In the genomic region with DNA sequence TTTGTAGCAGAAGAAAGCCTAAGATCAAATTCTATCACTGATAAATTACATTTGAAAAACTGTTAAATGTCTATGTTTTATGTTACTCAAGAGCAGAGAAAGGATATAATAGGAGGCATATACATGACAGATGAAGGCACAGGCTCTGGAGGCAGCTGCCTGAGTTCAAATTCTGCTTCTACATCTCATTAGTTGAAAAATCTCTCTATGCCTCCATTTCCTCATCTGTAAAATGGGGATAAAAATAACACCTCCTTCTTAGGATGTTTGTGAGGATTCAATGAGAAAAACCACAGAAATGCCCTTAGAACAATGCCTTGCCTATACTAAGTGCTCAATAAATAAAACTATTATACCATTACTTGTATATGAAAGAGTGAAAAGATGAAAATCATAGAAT, we compare ENCODE assay signal across 7 cellular contexts. TPM values are rescaled to one million over a fixed set of nuclear protein-coding genes. Genes with fewer than 3 reads are reported as not detected.
"Had no signal": no experiment of that assay in that cellular context is flagged by ENCODE, and none has a peak within 500 bp of the region (broad histone marks: within the 10 kb centered on the region; RNA-seq: fewer than 3 reads in every experiment).

No MANE protein-coding gene starts in this region.

- H3K4me3 ChIP-seq: GM23338 had no signal

- H2AFZ ChIP-seq: GM23338 had no signal

- H3K4me2 ChIP-seq: GM23338 had no signal

- FAIRE-seq: H1, H54, HTR-8/SVneo had no signal

- ATAC-seq: GM23338 had no signal

- DNase-seq: H9, HCEC 1CT had no signal

RNA-seq across cellular contexts. Expression of a gene that starts 45.4 kb away (rescaled TPM):
- polyA plus RNA-seq: IgD-negative memory B cell had no signal
